8 cellular contexts compared by ENCODE assay signal in the genomic region with DNA sequence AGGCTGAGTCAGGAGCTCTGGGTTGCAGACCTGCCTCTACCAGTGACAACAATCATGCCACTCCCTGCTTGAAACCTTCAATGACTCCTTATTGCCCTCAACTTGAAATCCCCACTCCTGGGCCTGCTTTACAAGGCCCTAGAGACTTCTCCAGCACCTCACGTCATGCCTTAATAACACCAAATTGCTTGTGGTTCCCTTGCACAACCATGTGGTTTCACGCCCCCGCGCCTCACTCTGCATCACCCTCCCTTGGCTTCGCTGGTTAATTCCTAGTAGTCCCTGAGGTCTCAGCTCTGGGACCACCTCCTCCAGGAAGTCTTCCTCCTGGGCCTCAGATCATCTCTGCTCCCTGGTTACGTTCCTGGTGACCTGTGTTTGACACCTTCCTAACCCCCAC.
DNase-seq lines count a peak whose midpoint lies in the region; ATAC-seq and TF ChIP-seq lines count a peak whose summit lies in the region.

No MANE protein-coding gene starts in this region.

- DNase-seq in HFF-Myc (ENCODE audit: extremely low read depth, low read depth), result peak; percentile 37
- peak; percentile 36 to 40 for DNase-seq in activated CD8-positive, alpha-beta memory T cell treated with anti-CD3 and anti-CD28 coated beads for 4 hours (ENCODE audit: low read depth in 2 of 2)
- peak; percentile 80 for DNase-seq in kidney tubule cell (ENCODE audit: low spot score)
- DNase-seq in stimulated activated naive CD8-positive, alpha-beta T cell treated with anti-CD3 and anti-CD28 coated beads, Interleukin-15, amount 100 ng/mL, for 72 hours, result peak; percentile 43 to 71
- no peak for DNase-seq in GDM1 (lab: John Stamatoyannopoulos, UW)

- H3K27me3 Mint-ChIP-seq in stimulated activated naive CD8-positive, alpha-beta T cell treated with anti-CD3 and anti-CD28 coated beads, Interleukin-15, amount 100 ng/mL, for 72 hours, result peaks cover 11% of the 10 kb centered on the region

- H3K9me3 Mint-ChIP-seq in stimulated activated naive CD8-positive, alpha-beta T cell treated with anti-CD3 and anti-CD28 coated beads, Interleukin-15, amount 100 ng/mL, for 72 hours, result no peaks in the 10 kb centered on the region

- no peak overlapping the region for H2AFZ ChIP-seq in ACC112 (ENCODE audit: low read length, unreplicated experiment)

- H3K4me1 ChIP-seq in ACC112 (ENCODE audit: control insufficient read depth, insufficient read depth, low read length, unreplicated experiment), result peaks cover 17% of the 10 kb centered on the region

- peaks cover 9% of the 10 kb centered on the region; the same call in 1 of the 2 replicates for H3K36me3 ChIP-seq in ACC112 (ENCODE audit: insufficient read depth, low read length)

- H3K4me3 ChIP-seq in ACC112 (ENCODE audit: low read depth, low read length), result no peak overlapping the region
- H3K4me3 ChIP-seq in HFF-Myc (replicated peaks; ENCODE audit: low read depth, low read length), result no peak overlapping the region

- H3K79me2 ChIP-seq in ACC112 (ENCODE audit: control insufficient read depth, insufficient read depth, low read length, unreplicated experiment), result no peaks in the 10 kb centered on the region

- ATAC-seq in stimulated activated naive CD8-positive, alpha-beta T cell treated with anti-CD3 and anti-CD28 coated beads, Interleukin-15, amount 100 ng/mL, for 72 hours, result peak; percentile 94
- ATAC-seq in HG02588 (IDR thresholded peaks at IDR 0.05; ENCODE audit: unreplicated experiment) (no peak), HG03457 (IDR thresholded peaks at IDR 0.05; ENCODE audit: unreplicated experiment) (no peak)

- H3K27ac Mint-ChIP-seq in stimulated activated naive CD8-positive, alpha-beta T cell treated with anti-CD3 and anti-CD28 coated beads, Interleukin-15, amount 100 ng/mL, for 72 hours, result no peak overlapping the region

- peaks cover 16% of the 10 kb centered on the region for H3K4me1 Mint-ChIP-seq in stimulated activated naive CD8-positive, alpha-beta T cell treated with anti-CD3 and anti-CD28 coated beads, Interleukin-15, amount 100 ng/mL, for 72 hours

- peak overlapping the region; percentile 35; the same call in 1 of the 2 replicates for H3K27ac ChIP-seq in ACC112 (ENCODE audit: low read depth, low read length)

- H3K27me3 ChIP-seq in ACC112 (ENCODE audit: insufficient read depth, low read length), result no peaks in the 10 kb centered on the region

- no peak for TF ChIP-seq CTCF in HFF-Myc (IDR thresholded peaks at IDR 0.05; ENCODE audit: low read depth, low read length, missing control alignments)

- H3K4me3 Mint-ChIP-seq in stimulated activated naive CD8-positive, alpha-beta T cell treated with anti-CD3 and anti-CD28 coated beads, Interleukin-15, amount 100 ng/mL, for 72 hours, result peak overlapping the region in 1 of 2 donors; percentile 4
